ENCODE assay signal across 9 cellular contexts in the genomic region with DNA sequence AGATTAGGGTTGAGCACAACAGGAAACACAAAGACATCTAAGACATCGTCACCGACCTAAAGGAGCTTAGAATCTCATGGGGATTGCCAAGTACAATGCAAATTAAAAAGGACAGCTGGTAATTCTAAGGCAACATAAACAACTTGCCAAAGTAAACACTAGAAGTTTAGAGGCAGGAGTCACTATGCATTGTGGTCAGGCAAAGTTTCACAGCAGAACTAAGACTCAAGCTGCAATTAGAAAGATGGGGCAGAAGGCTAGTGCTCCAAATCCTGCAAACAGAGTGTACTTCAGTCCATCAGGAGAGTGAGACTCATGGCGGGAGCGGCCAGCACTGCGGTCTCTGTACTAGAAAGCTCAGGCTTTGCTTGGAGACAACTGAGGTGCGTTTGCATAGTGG. TPM values are rescaled to one million over a fixed set of nuclear protein-coding genes. Genes with fewer than 3 reads are reported as not detected.
DNase-seq lines count a peak whose midpoint lies in the region; ATAC-seq and TF ChIP-seq lines count a peak whose summit lies in the region.
"Had no signal": no experiment of that assay in that cellular context is flagged by ENCODE, and none has a peak within 500 bp of the region (broad histone marks: within the 10 kb centered on the region; RNA-seq: fewer than 3 reads in every experiment).

No MANE protein-coding gene starts in this region.

- peak; percentile 78 for ATAC-seq in GM21576 (IDR thresholded peaks at IDR 0.05; ENCODE audit: unreplicated experiment)
- no peak for ATAC-seq in activated naive CD8-positive, alpha-beta T cell treated with anti-CD3 and anti-CD28 coated beads, Interleukin-2, amount 50 U/mL, for 24 hours
- ATAC-seq: K562 had no signal

- H3K4me3 Mint-ChIP-seq in IgD-negative memory B cell, result peak overlapping the region; percentile 50 to 94 (median 76)
- no peak overlapping the region for H3K4me3 Mint-ChIP-seq in activated naive CD8-positive, alpha-beta T cell treated with anti-CD3 and anti-CD28 coated beads, Interleukin-2, amount 50 U/mL, for 24 hours

- peak overlapping the region; percentile 89 to 100 (median 100) for H3K27ac Mint-ChIP-seq in IgD-negative memory B cell
- no peak overlapping the region for H3K27ac Mint-ChIP-seq in activated naive CD8-positive, alpha-beta T cell treated with anti-CD3 and anti-CD28 coated beads, Interleukin-2, amount 50 U/mL, for 24 hours

- no peaks in the 10 kb centered on the region for H3K27me3 Mint-ChIP-seq in IgD-negative memory B cell
- no peaks in the 10 kb centered on the region for H3K27me3 Mint-ChIP-seq in activated naive CD8-positive, alpha-beta T cell treated with anti-CD3 and anti-CD28 coated beads, Interleukin-2, amount 50 U/mL, for 24 hours

- peak; percentile 51 for DNase-seq in GM03348 (ENCODE audit: low spot score)
- peak; percentile 96 for DNase-seq in fibroblast of mammary gland (ENCODE audit: low read depth)
- DNase-seq in stimulated activated CD4-positive, alpha-beta T cell treated with anti-CD3 and anti-CD28 coated beads, Interleukin-2, amount 100 ng/mL, for 24 hours, result no peak
- DNase-seq in activated naive CD8-positive, alpha-beta T cell treated with anti-CD3 and anti-CD28 coated beads, Interleukin-2, amount 50 U/mL, for 24 hours, result no peak
- DNase-seq in DMS114 treated with DMSO at 0.1 percent for 48 hours (lab: John Stamatoyannopoulos, UW; ENCODE audit: unreplicated experiment), result no peak
- no peak for DNase-seq in glomerular visceral epithelial cell (ENCODE audit: extremely low spot score)

- peaks cover 13% of the 10 kb centered on the region for H3K36me3 Mint-ChIP-seq in IgD-negative memory B cell
- H3K36me3 Mint-ChIP-seq in activated naive CD8-positive, alpha-beta T cell treated with anti-CD3 and anti-CD28 coated beads, Interleukin-2, amount 50 U/mL, for 24 hours (ENCODE audit: low read depth), result peaks cover 7% of the 10 kb centered on the region

- H3K4me3 ChIP-seq in fibroblast of mammary gland (ENCODE audit: control insufficient read depth, low read depth, low read length), result no peak overlapping the region
- H3K4me3 ChIP-seq: K562 had no signal

- TF ChIP-seq CTCF in fibroblast of mammary gland (conservative IDR thresholded peaks at IDR 0.05; ENCODE audit: control insufficient read depth, insufficient read depth, low read depth, low read length), result no peak

- no peaks in the 10 kb centered on the region for H3K9me3 Mint-ChIP-seq in IgD-negative memory B cell
- no peaks in the 10 kb centered on the region for H3K9me3 Mint-ChIP-seq in activated naive CD8-positive, alpha-beta T cell treated with anti-CD3 and anti-CD28 coated beads, Interleukin-2, amount 50 U/mL, for 24 hours

- peaks cover 26 to 55% (median 35%) of the 10 kb centered on the region in 3 donors for H3K4me1 Mint-ChIP-seq in IgD-negative memory B cell
- H3K4me1 Mint-ChIP-seq in activated naive CD8-positive, alpha-beta T cell treated with anti-CD3 and anti-CD28 coated beads, Interleukin-2, amount 50 U/mL, for 24 hours, result peaks cover 37% of the 10 kb centered on the region

RNA-seq across cellular contexts. Expression of gene HIPK2, which starts 52.7 kb away (rescaled TPM):
- polyA plus RNA-seq in IgD-negative memory B cell, result 5.5 TPM

Comparison
In these comparisons a context has a peak if more than half of its experiments do, and no peak if none do; other contexts are left out.
1. DNase-seq: peak in GM03348 (single experiment) and fibroblast of mammary gland (single experiment); none in stimulated activated CD4-positive, alpha-beta T cell treated with anti-CD3 and anti-CD28 coated beads, Interleukin-2, amount 100 ng/mL, for 24 hours (0 of 2), activated naive CD8-positive, alpha-beta T cell treated with anti-CD3 and anti-CD28 coated beads, Interleukin-2, amount 50 U/mL, for 24 hours (single experiment), DMS114 treated with DMSO at 0.1 percent for 48 hours (single experiment) and glomerular visceral epithelial cell (single experiment).